11 cellular contexts compared by ENCODE assay signal in genomic region chr10:116891208-116891607, GRCh38. TPM values are rescaled to one million over a fixed set of nuclear protein-coding genes. Genes with fewer than 3 reads are reported as not detected.
DNase-seq lines count a peak whose midpoint lies in the region; ATAC-seq and TF ChIP-seq lines count a peak whose summit lies in the region.
"Had no signal": no experiment of that assay in that cellular context is flagged by ENCODE, and none has a peak within 500 bp of the region (broad histone marks: within the 10 kb centered on the region; RNA-seq: fewer than 3 reads in every experiment).

No MANE protein-coding gene starts in this region.

- H3K27ac ChIP-seq in brain microvascular endothelial cell: peak overlapping the region; percentile 36
- H3K27ac ChIP-seq: right lobe of liver had no signal

- H3K27me3 ChIP-seq in brain microvascular endothelial cell (replicated peaks): no peaks in the 10 kb centered on the region
- H3K27me3 ChIP-seq: right lobe of liver had no signal

- peak overlapping the region; percentile 89 for H3K27ac Mint-ChIP-seq in mesothelial cell of epicardium
- H3K27ac Mint-ChIP-seq: activated T-helper 2 cell treated with anti-CD3 and anti-CD28 coated beads, Interferon-gamma antibody, Interleukin-2, Interleukin-4, amounts not matched to agents 10 μg/mL and 5 μg/mL and 100 μg/mL, durations not matched to agents 14 hours and 24 hours and 36 hours had no signal

- no peaks in the 10 kb centered on the region for H3K27me3 Mint-ChIP-seq in mesothelial cell of epicardium (ENCODE audit: low read depth)

- peaks cover 70% of the 10 kb centered on the region for H3K4me1 Mint-ChIP-seq in mesothelial cell of epicardium

- in situ Hi-C loops in brain microvascular endothelial cell (cut with HindIII; ENCODE audit: low pct_ligation_motif_present, low sequenced_read_pairs): no loop called here

- DNase-seq in COLO829 (ENCODE audit: low spot score): peak; percentile 82
- DNase-seq in NCI-H1694 (lab: John Stamatoyannopoulos, UW): peak; percentile 39
- peak; percentile 95 for DNase-seq in brain microvascular endothelial cell
- peak; percentile 36 to 73 for DNase-seq in mesothelial cell of epicardium (ENCODE audit: low spot score in 2 of 2, unreplicated experiment in 2 of 2)
- DNase-seq in iPS-NIHi11 (ENCODE audit: low spot score): no peak
- no peak for DNase-seq in occipital lobe (lab: John Stamatoyannopoulos, UW)
- DNase-seq: DND-41 had no signal

- H3K36me3 ChIP-seq in brain microvascular endothelial cell (replicated peaks): no peaks in the 10 kb centered on the region

- no peak for TF ChIP-seq CTCF in brain microvascular endothelial cell (IDR thresholded peaks at IDR 0.05; ENCODE audit: low read depth, low read length, missing control alignments)
- TF ChIP-seq CTCF in mesothelial cell of epicardium (IDR thresholded peaks at IDR 0.05; ENCODE audit: unreplicated experiment): no peak

- no peaks in the 10 kb centered on the region for H3K9me3 Mint-ChIP-seq in mesothelial cell of epicardium
- H3K9me3 Mint-ChIP-seq: activated T-helper 2 cell treated with anti-CD3 and anti-CD28 coated beads, Interferon-gamma antibody, Interleukin-2, Interleukin-4, amounts not matched to agents 10 μg/mL and 5 μg/mL and 100 μg/mL, durations not matched to agents 14 hours and 24 hours and 36 hours had no signal

- peak overlapping the region; percentile 30 for H3K4me3 Mint-ChIP-seq in mesothelial cell of epicardium

- H3K36me3 Mint-ChIP-seq in mesothelial cell of epicardium: no peaks in the 10 kb centered on the region

- H3K4me3 ChIP-seq in brain microvascular endothelial cell (ENCODE audit: low read depth, low read length): no peak overlapping the region
- H3K4me3 ChIP-seq: right lobe of liver had no signal

- no peak for ATAC-seq in GM19452 (IDR thresholded peaks at IDR 0.05; ENCODE audit: unreplicated experiment)
- no peak for ATAC-seq in GM18909 (IDR thresholded peaks at IDR 0.05; ENCODE audit: poor library complexity, unreplicated experiment)
- ATAC-seq: right lobe of liver had no signal

RNA-seq across cellular contexts. Expression of gene ENO4, which starts 41.9 kb away (rescaled TPM):
- total RNA-seq in mesothelial cell of epicardium: 0.97 to 2.6 TPM (median 1.9 TPM) in 3 replicates
- total RNA-seq in occipital lobe: 0.78 TPM
- total RNA-seq: activated T-helper 2 cell treated with anti-CD3 and anti-CD28 coated beads, Interferon-gamma antibody, Interleukin-2, Interleukin-4, amounts not matched to agents 10 μg/mL and 5 μg/mL and 100 μg/mL, durations not matched to agents 14 hours and 24 hours and 36 hours; right lobe of liver had no signal

Comparison
In these comparisons a context has a peak if more than half of its experiments do, and no peak if none do; other contexts are left out.
1. DNase-seq: peak in COLO829 (single experiment), NCI-H1694 (single experiment), brain microvascular endothelial cell (single experiment) and mesothelial cell of epicardium (2 of 2); none in iPS-NIHi11 (single experiment) and occipital lobe (single experiment).